11 cellular contexts compared by ENCODE assay signal in genomic region chr18:57784034-57784815, GRCh38. TPM values are rescaled to one million over a fixed set of nuclear protein-coding genes. Genes with fewer than 3 reads are reported as not detected.
DNase-seq lines count a peak whose midpoint lies in the region; ATAC-seq, FAIRE-seq and TF ChIP-seq lines count a peak whose summit lies in the region.
"Had no signal": no experiment of that assay in that cellular context is flagged by ENCODE, and none has a peak within 500 bp of the region (broad histone marks: within the 10 kb centered on the region; RNA-seq: fewer than 3 reads in every experiment).

No MANE protein-coding gene starts in this region.

- peak; percentile 80 for FAIRE-seq in H54 (lab: Jason Lieb, UNC)
- FAIRE-seq: islet of Langerhans had no signal

- H3K36me3 Mint-ChIP-seq in activated CD4-positive, alpha-beta memory T cell treated with anti-CD3 and anti-CD28 coated beads for 36 hours = no peaks in the 10 kb centered on the region
- H3K36me3 Mint-ChIP-seq: brain had no signal

- H3K9me3 Mint-ChIP-seq in activated CD4-positive, alpha-beta memory T cell treated with anti-CD3 and anti-CD28 coated beads for 36 hours = no peaks in the 10 kb centered on the region

- H3K4me1 Mint-ChIP-seq in activated CD4-positive, alpha-beta memory T cell treated with anti-CD3 and anti-CD28 coated beads for 36 hours (ENCODE audit: low read depth) = no peaks in the 10 kb centered on the region

- no peaks in the 10 kb centered on the region for H3K36me3 ChIP-seq in gastrocnemius medialis

- CTCF ChIA-PET in activated CD4-positive, alpha-beta memory T cell treated with anti-CD3 and anti-CD28 coated beads for 36 hours (lab: Charles Lee) = no interaction called here

- TF ChIP-seq POLR2A in H54 (IDR thresholded peaks at IDR 0.05; ENCODE audit: low read depth, low read length) = no peak
- TF ChIP-seq POLR2A in gastrocnemius medialis (IDR thresholded peaks at IDR 0.05) = no peak

- DNase-seq in H54 (ENCODE audit: insufficient read length, low spot score) (no peak), fibroblast of villous mesenchyme (ENCODE audit: low read depth) (peak; percentile 93), gastrocnemius medialis (no peak), middle frontal gyrus (ENCODE audit: extremely low spot score, low spot score) (no peak), CD1c-positive myeloid dendritic cell (ENCODE audit: extremely low spot score) (no peak)
- no peak for DNase-seq in activated CD4-positive, alpha-beta memory T cell treated with anti-CD3 and anti-CD28 coated beads for 36 hours
- DNase-seq: activated CD4-positive, alpha-beta T cell treated with anti-CD3 and anti-CD28 coated beads for 1 hour had no signal

- intact Hi-C loops in gastrocnemius medialis (cut with DNase I; ENCODE audit: low total_unique reads) = no loop called here
- intact Hi-C loops in activated CD4-positive, alpha-beta memory T cell treated with anti-CD3 and anti-CD28 coated beads for 36 hours (cut with micrococcal nuclease) = no loop called here

- TF ChIP-seq CTCF in fibroblast of villous mesenchyme (IDR thresholded peaks at IDR 0.05; ENCODE audit: insufficient read depth, low read depth, low read length) (no peak), gastrocnemius medialis (IDR thresholded peaks at IDR 0.05 in 4 of 5, conservative IDR thresholded peaks at IDR 0.05 in 1 of 5) (no peak)

- H3K4me3 ChIP-seq in fibroblast of villous mesenchyme (ENCODE audit: low read depth, low read length) (no peak overlapping the region), gastrocnemius medialis (no peak overlapping the region)

- peaks cover 40 to 53% of the 10 kb centered on the region in 2 donors for H3K4me1 ChIP-seq in gastrocnemius medialis

- ATAC-seq in SK-N-SH treated with all-trans-retinoic acid at 6 μM for 48 hours = peak; percentile 16
- ATAC-seq in gastrocnemius medialis = peak in 1 of 2 donors; percentile 43
- ATAC-seq in HG03039 (IDR thresholded peaks at IDR 0.05; ENCODE audit: unreplicated experiment) = no peak

- H3K4me3 Mint-ChIP-seq in activated CD4-positive, alpha-beta memory T cell treated with anti-CD3 and anti-CD28 coated beads for 36 hours = no peak overlapping the region

- in situ Hi-C loops in gastrocnemius medialis (cut with MboI; ENCODE audit: low sequenced_read_pairs in 4 of 4) = no loop called here

- H3K27ac Mint-ChIP-seq in activated CD4-positive, alpha-beta memory T cell treated with anti-CD3 and anti-CD28 coated beads for 36 hours = no peak overlapping the region

- POLR2A ChIA-PET in activated CD4-positive, alpha-beta memory T cell treated with anti-CD3 and anti-CD28 coated beads for 36 hours (lab: Charles Lee) = no interaction called here

- H3K9me3 ChIP-seq in gastrocnemius medialis = no peaks in the 10 kb centered on the region

- H3K27me3 ChIP-seq in gastrocnemius medialis = no peaks in the 10 kb centered on the region

- peak overlapping the region in 3 of 4 donors; percentile 30 to 51 (median 32) for H3K27ac ChIP-seq in gastrocnemius medialis

- H3K27me3 Mint-ChIP-seq in activated CD4-positive, alpha-beta memory T cell treated with anti-CD3 and anti-CD28 coated beads for 36 hours = no peaks in the 10 kb centered on the region

TF ChIP-seq in SK-N-SH treated with all-trans-retinoic acid at 6 μM for 48 hours, 23 proteins besides CTCF, POLR2A, EP300 and RAD21:
- TF ChIP-seq SNAI2 (CRISPR knock-in tag; IDR thresholded peaks at IDR 0.05) (no peak), GLIS3 (CRISPR knock-in tag; IDR thresholded peaks at IDR 0.05) (no peak), TCF4 (CRISPR knock-in tag; IDR thresholded peaks at IDR 0.05; ENCODE audit: borderline replicate concordance) (no peak), RARB (CRISPR knock-in tag; IDR thresholded peaks at IDR 0.05) (no peak), TSHZ2 (CRISPR knock-in tag; IDR thresholded peaks at IDR 0.05) (no peak), PPARA (CRISPR knock-in tag; IDR thresholded peaks at IDR 0.05; ENCODE audit: borderline replicate concordance) (no peak), CSDC2 (CRISPR knock-in tag; IDR thresholded peaks at IDR 0.05) (no peak), TOX (CRISPR knock-in tag; IDR thresholded peaks at IDR 0.05; ENCODE audit: borderline replicate concordance) (no peak; the same call in 1 of the 2 replicates), ARNTL (CRISPR knock-in tag; IDR thresholded peaks at IDR 0.05; ENCODE audit: borderline replicate concordance, low read depth) (no peak), BACH2 (CRISPR knock-in tag; IDR thresholded peaks at IDR 0.05; ENCODE audit: borderline replicate concordance) (no peak), PATZ1 (CRISPR knock-in tag; IDR thresholded peaks at IDR 0.05; ENCODE audit: borderline replicate concordance) (no peak), ZNF70 (CRISPR knock-in tag; IDR thresholded peaks at IDR 0.05) (no peak)
- TF ChIP-seq, protein P1, sequence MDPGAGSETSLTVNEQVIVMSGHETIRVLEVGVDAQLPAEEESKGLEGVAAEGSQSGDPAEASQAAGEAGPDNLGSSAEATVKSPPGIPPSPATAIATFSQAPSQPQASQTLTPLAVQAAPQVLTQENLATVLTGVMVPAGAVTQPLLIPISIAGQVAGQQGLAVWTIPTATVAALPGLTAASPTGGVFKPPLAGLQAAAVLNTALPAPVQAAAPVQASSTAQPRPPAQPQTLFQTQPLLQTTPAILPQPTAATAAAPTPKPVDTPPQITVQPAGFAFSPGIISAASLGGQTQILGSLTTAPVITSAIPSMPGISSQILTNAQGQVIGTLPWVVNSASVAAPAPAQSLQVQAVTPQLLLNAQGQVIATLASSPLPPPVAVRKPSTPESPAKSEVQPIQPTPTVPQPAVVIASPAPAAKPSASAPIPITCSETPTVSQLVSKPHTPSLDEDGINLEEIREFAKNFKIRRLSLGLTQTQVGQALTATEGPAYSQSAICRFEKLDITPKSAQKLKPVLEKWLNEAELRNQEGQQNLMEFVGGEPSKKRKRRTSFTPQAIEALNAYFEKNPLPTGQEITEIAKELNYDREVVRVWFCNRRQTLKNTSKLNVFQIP (CRISPR knock-in tag; IDR thresholded peaks at IDR 0.05; ENCODE audit: borderline replicate concordance, low read depth) = no peak

RNA-seq across cellular contexts. Expression of gene ATP8B1, which starts 18.9 kb away (rescaled TPM):
- 26.3 and 28.3 TPM in 2 replicates for total RNA-seq in fibroblast of villous mesenchyme
- total RNA-seq in gastrocnemius medialis = 1 to 10 TPM; 1.6 to 4.2 (median 2.6) TPM
- not detected for total RNA-seq in activated CD4-positive, alpha-beta memory T cell treated with anti-CD3 and anti-CD28 coated beads for 36 hours
